In the genomic region with DNA sequence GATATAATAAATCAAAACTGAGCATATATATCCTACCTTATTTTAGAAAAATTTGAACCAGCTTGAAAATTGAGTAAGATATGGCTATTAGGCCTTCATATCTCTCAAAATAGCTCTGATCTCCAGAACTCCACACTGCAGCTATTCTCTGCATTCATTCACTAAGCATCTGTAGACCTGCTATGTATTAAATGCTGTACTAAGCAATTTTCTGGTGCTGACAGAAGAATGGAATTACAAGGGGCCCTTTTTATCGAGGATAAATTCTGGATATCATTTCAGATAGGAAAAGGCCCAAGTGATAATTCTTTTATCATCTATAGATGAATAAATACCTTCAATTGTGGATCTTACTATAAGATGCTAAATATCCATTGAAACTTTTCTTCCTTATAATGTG, we compare ENCODE assay signal across 2 cellular contexts.
TF ChIP-seq lines count a peak whose summit lies in the region.

No MANE protein-coding gene starts in this region.

TF ChIP-seq in SK-N-SH, 30 proteins besides CTCF, POLR2A, EP300 and RAD21:
- TF ChIP-seq RFX5 (IDR thresholded peaks at IDR 0.05; ENCODE audit: low read length): no peak
- TF ChIP-seq, protein P1, sequence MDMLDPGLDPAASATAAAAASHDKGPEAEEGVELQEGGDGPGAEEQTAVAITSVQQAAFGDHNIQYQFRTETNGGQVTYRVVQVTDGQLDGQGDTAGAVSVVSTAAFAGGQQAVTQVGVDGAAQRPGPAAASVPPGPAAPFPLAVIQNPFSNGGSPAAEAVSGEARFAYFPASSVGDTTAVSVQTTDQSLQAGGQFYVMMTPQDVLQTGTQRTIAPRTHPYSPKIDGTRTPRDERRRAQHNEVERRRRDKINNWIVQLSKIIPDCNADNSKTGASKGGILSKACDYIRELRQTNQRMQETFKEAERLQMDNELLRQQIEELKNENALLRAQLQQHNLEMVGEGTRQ (IDR thresholded peaks at IDR 0.05; ENCODE audit: borderline replicate concordance, low read depth, low read length): no peak
- TF ChIP-seq, protein P2, sequence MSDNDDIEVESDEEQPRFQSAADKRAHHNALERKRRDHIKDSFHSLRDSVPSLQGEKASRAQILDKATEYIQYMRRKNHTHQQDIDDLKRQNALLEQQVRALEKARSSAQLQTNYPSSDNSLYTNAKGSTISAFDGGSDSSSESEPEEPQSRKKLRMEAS (IDR thresholded peaks at IDR 0.05; ENCODE audit: low read depth): no peak
- TF ChIP-seq, protein P3, sequence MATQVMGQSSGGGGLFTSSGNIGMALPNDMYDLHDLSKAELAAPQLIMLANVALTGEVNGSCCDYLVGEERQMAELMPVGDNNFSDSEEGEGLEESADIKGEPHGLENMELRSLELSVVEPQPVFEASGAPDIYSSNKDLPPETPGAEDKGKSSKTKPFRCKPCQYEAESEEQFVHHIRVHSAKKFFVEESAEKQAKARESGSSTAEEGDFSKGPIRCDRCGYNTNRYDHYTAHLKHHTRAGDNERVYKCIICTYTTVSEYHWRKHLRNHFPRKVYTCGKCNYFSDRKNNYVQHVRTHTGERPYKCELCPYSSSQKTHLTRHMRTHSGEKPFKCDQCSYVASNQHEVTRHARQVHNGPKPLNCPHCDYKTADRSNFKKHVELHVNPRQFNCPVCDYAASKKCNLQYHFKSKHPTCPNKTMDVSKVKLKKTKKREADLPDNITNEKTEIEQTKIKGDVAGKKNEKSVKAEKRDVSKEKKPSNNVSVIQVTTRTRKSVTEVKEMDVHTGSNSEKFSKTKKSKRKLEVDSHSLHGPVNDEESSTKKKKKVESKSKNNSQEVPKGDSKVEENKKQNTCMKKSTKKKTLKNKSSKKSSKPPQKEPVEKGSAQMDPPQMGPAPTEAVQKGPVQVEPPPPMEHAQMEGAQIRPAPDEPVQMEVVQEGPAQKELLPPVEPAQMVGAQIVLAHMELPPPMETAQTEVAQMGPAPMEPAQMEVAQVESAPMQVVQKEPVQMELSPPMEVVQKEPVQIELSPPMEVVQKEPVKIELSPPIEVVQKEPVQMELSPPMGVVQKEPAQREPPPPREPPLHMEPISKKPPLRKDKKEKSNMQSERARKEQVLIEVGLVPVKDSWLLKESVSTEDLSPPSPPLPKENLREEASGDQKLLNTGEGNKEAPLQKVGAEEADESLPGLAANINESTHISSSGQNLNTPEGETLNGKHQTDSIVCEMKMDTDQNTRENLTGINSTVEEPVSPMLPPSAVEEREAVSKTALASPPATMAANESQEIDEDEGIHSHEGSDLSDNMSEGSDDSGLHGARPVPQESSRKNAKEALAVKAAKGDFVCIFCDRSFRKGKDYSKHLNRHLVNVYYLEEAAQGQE (IDR thresholded peaks at IDR 0.05; ENCODE audit: low read depth, low read length): no peak
- no peak for TF ChIP-seq MXI1 (IDR thresholded peaks at IDR 0.05; ENCODE audit: low read depth, low read length)
- TF ChIP-seq FOXM1 (IDR thresholded peaks at IDR 0.05; ENCODE audit: low read depth): no peak
- TF ChIP-seq SIN3A (IDR thresholded peaks at IDR 0.05; ENCODE audit: borderline replicate concordance, low read depth, low read length): no peak
- TF ChIP-seq GABPA (IDR thresholded peaks at IDR 0.05; ENCODE audit: low read depth): no peak
- TF ChIP-seq NRF1 (IDR thresholded peaks at IDR 0.05; ENCODE audit: low read depth, low read length): no peak
- TF ChIP-seq, protein P4, sequence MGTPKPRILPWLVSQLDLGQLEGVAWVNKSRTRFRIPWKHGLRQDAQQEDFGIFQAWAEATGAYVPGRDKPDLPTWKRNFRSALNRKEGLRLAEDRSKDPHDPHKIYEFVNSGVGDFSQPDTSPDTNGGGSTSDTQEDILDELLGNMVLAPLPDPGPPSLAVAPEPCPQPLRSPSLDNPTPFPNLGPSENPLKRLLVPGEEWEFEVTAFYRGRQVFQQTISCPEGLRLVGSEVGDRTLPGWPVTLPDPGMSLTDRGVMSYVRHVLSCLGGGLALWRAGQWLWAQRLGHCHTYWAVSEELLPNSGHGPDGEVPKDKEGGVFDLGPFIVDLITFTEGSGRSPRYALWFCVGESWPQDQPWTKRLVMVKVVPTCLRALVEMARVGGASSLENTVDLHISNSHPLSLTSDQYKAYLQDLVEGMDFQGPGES (IDR thresholded peaks at IDR 0.05; ENCODE audit: low read depth, low read length): no peak
- no peak for TF ChIP-seq TEAD4 (IDR thresholded peaks at IDR 0.05; ENCODE audit: borderline replicate concordance, insufficient read depth)
- no peak for TF ChIP-seq TAF1 (IDR thresholded peaks at IDR 0.05; ENCODE audit: borderline replicate concordance, low read depth, low read length)
- no peak for TF ChIP-seq EZH2phosphoT487 (IDR thresholded peaks at IDR 0.05; ENCODE audit: borderline replicate concordance, low read depth)
- TF ChIP-seq, protein P5, sequence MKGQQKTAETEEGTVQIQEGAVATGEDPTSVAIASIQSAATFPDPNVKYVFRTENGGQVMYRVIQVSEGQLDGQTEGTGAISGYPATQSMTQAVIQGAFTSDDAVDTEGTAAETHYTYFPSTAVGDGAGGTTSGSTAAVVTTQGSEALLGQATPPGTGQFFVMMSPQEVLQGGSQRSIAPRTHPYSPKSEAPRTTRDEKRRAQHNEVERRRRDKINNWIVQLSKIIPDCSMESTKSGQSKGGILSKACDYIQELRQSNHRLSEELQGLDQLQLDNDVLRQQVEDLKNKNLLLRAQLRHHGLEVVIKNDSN (IDR thresholded peaks at IDR 0.05; ENCODE audit: borderline replicate concordance, low read depth): no peak
- no peak for TF ChIP-seq ELF1 (IDR thresholded peaks at IDR 0.05)
- TF ChIP-seq JUND (IDR thresholded peaks at IDR 0.05): no peak
- no peak for TF ChIP-seq GATA2 (CRISPR knock-in tag; IDR thresholded peaks at IDR 0.05)

TF ChIP-seq in SK-N-SH treated with all-trans-retinoic acid at 6 μM for 48 hours, 23 proteins besides CTCF, POLR2A, EP300 and RAD21:
- TF ChIP-seq CSDC2 (CRISPR knock-in tag; IDR thresholded peaks at IDR 0.05): no peak
TF ChIP-seq in SK-N-SH treated with all-trans-retinoic acid at 6 μM for 48 hours: peak in this region for 0.
